ENCODE assay signal across 1 cellular context in the genomic region with DNA sequence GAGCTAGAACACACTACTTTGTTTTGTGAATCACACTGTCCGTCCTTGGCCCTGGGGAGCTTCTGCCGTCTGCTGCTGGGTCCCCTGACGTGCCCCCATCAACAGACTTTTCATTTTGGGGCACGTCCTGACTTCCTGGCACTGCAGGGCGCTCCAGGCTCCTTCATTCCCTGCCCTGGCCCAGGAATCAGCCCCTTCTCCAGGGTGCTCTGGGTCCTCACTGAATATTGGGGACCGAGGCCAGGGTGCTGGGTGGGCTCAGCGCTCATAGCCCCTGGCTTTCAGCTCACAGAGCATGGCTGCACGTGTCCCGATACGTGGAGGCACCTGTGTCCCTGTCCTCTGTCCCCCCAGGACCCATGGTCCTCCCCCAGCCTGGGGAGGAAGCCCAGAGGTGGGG.
TF ChIP-seq lines count a peak whose summit lies in the region.

No MANE protein-coding gene starts in this region.

TF ChIP-seq in HepG2, 621 proteins besides CTCF, POLR2A, EP300 and RAD21:
- TF ChIP-seq, protein P1, sequence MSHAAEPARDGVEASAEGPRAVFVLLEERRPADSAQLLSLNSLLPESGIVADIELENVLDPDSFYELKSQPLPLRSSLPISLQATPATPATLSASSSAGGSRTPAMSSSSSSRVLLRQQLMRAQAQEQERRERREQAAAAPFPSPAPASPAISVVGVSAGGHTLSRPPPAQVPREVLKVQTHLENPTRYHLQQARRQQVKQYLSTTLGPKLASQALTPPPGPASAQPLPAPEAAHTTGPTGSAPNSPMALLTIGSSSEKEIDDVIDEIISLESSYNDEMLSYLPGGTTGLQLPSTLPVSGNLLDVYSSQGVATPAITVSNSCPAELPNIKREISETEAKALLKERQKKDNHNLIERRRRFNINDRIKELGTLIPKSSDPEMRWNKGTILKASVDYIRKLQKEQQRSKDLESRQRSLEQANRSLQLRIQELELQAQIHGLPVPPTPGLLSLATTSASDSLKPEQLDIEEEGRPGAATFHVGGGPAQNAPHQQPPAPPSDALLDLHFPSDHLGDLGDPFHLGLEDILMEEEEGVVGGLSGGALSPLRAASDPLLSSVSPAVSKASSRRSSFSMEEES (CRISPR knock-in tag; IDR thresholded peaks at IDR 0.05) = no peak
- TF ChIP-seq POLR2G (IDR thresholded peaks at IDR 0.05; ENCODE audit: low read depth, low read length) = peak; percentile 54; the same call in 1 of the 2 replicates
- no peak for TF ChIP-seq MIXL1 (CRISPR knock-in tag; IDR thresholded peaks at IDR 0.05)
